Comparison of ENCODE assay signal across 23 cellular contexts in the genomic region with DNA sequence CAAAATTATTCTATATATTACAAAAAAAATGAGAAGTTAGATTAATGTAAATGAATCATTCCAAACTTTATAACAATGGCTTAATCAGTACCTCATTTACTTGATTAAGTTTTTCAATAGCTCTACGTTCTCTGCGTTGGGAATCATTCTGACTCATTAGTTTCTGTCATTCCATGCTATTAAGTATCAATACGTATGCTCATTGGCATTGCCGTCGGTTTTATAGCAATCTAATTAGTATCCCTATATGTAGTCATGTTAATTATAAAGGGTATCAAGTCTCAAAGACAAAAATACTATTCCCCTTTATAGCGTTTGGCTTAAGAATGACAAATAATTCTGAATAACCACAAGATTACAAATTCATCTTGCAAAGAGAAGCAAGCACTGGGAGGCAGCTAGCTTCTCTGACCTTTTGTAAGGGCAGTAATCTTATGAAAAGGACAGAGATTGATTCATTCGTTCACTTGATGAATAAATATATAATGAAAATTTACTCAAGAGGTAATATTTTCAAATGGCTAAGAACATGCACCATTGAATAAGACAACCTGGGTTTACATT. TPM values are rescaled to one million over a fixed set of nuclear protein-coding genes. Genes with fewer than 3 reads are reported as not detected.
"Had no signal": no experiment of that assay in that cellular context is flagged by ENCODE, and none has a peak within 500 bp of the region (broad histone marks: within the 10 kb centered on the region; RNA-seq: fewer than 3 reads in every experiment).

No MANE protein-coding gene starts in this region.

- H3K36me3 Mint-ChIP-seq: memory B cell had no signal

- H3K4me1 Mint-ChIP-seq: activated naive CD4-positive, alpha-beta T cell treated with anti-CD3 and anti-CD28 coated beads, Interleukin-2, amount 50 U/mL, for 24 hours; memory B cell; naive B cell; neural crest cell had no signal

- H3K4me1 ChIP-seq: adrenal gland, heart right ventricle had no signal

- ATAC-seq: heart right ventricle; mucosa of descending colon; stimulated activated naive CD8-positive, alpha-beta T cell treated with anti-CD3 and anti-CD28 coated beads, Interleukin-15, Interleukin-2, amounts not matched to agents 100 U/mL and 50 U/mL, for 24 hours had no signal

- H3K27ac ChIP-seq: adrenal gland, heart right ventricle, skin epidermis, tibial artery, VCaP had no signal

- DNase-seq: activated CD4-positive, CD25-positive, alpha-beta regulatory T cell treated with anti-CD3 and anti-CD28 coated beads, Interleukin-2, amount 50 U/mL, for 72 hours; activated gamma-delta T cell; adrenal gland; effector memory CD4-positive, alpha-beta T cell; heart right ventricle; mucosa of descending colon; naive B cell; stimulated activated naive CD8-positive, alpha-beta T cell treated with anti-CD3 and anti-CD28 coated beads, Interleukin-15, Interleukin-2, amounts not matched to agents 100 U/mL and 50 U/mL, for 24 hours; substantia nigra; T-helper 2 cell; tibial artery had no signal

- H3K4me3 ChIP-seq: adrenal gland, esophagus muscularis mucosa, heart right ventricle, mucosa of descending colon, skin epidermis, tibial artery had no signal

- H3K9me3 ChIP-seq: adrenal gland, heart right ventricle, mucosa of descending colon, tibial artery had no signal

- H3K36me3 ChIP-seq: adrenal gland, esophagus muscularis mucosa, heart right ventricle, tibial artery had no signal

- H3K27me3 Mint-ChIP-seq: memory B cell had no signal

- H3K4me3 Mint-ChIP-seq: activated naive CD4-positive, alpha-beta T cell treated with anti-CD3 and anti-CD28 coated beads, Interleukin-2, amount 50 U/mL, for 24 hours; dendritic cell treated with granulocyte-macrophage colony-stimulating factor and Interleukin-4, amounts not matched to agents 40 ng/mL and 50 ng/mL, for 4 days; memory B cell; naive B cell; neural crest cell had no signal

- H3K9me3 Mint-ChIP-seq: dendritic cell treated with granulocyte-macrophage colony-stimulating factor and Interleukin-4, amounts not matched to agents 40 ng/mL and 50 ng/mL, for 4 days; memory B cell; neural crest cell had no signal

- H3K27me3 ChIP-seq: adrenal gland, esophagus muscularis mucosa, tibial artery had no signal

- H3K27ac Mint-ChIP-seq: activated naive CD4-positive, alpha-beta T cell treated with anti-CD3 and anti-CD28 coated beads, Interleukin-2, amount 50 U/mL, for 24 hours; dendritic cell treated with granulocyte-macrophage colony-stimulating factor and Interleukin-4, amounts not matched to agents 40 ng/mL and 50 ng/mL, for 4 days; memory B cell; naive B cell; progenitor cell of endocrine pancreas had no signal

RNA-seq across cellular contexts. Expression of a gene that starts 41.8 kb away (rescaled TPM):
- total RNA-seq: adrenal gland, endothelial cell of umbilical vein, heart right ventricle, liver, mucosa of descending colon, osteoblast, progenitor cell of endocrine pancreas, urinary bladder had no signal
- polyA plus RNA-seq: adrenal gland, endothelial cell of umbilical vein, heart right ventricle, liver, urinary bladder had no signal
